35 cellular contexts compared by ENCODE assay signal in genomic region chr6:107932580-107932979, GRCh38.
"Had no signal": no experiment of that assay in that cellular context is flagged by ENCODE, and none has a peak within 500 bp of the region (broad histone marks: within the 10 kb centered on the region; RNA-seq: fewer than 3 reads in every experiment).

No MANE protein-coding gene starts in this region.

- H3K4me1 Mint-ChIP-seq: WTC11 had no signal

- H3K4me3 Mint-ChIP-seq: activated CD4-positive, alpha-beta T cell treated with anti-CD3 and anti-CD28 coated beads for 36 hours; activated CD4-positive, alpha-beta T cell treated with anti-CD3 and anti-CD28 coated beads, Interleukin-2, amount 10 ng/mL, durations not matched to agents 7 days and 5 days; activated naive CD4-positive, alpha-beta T cell treated with anti-CD3 and anti-CD28 coated beads, Interleukin-2, amount 50 U/mL, for 24 hours; activated naive CD8-positive, alpha-beta T cell treated with anti-CD3 and anti-CD28 coated beads, Interleukin-2, amount 10 ng/mL, durations not matched to agents 7 days and 5 days; central memory CD8-positive, alpha-beta T cell; T-helper 1 cell treated with Interleukin-12 subunit alpha and Interleukin-12 subunit beta and Interleukin-4 antibody, amounts not matched to agents 30 μg/mL and 1 μg/mL, for 36 hours; T-helper 2 cell treated with Interferon-gamma antibody and Interleukin-4, amounts not matched to agents 5 μg/mL and 100 μg/mL, for 36 hours; WTC11 had no signal

- H3K27ac ChIP-seq: ascending aorta, cardiac muscle cell, Peyer's patch, SJSA1 had no signal

- ATAC-seq: activated CD4-positive, alpha-beta T cell treated with anti-CD3 and anti-CD28 coated beads for 36 hours; activated CD4-positive, CD25-positive, alpha-beta regulatory T cell treated with anti-CD3 and anti-CD28 coated beads, Interleukin-2, amount 50 U/mL, for 24 hours; PC-3; WTC11 had no signal

- H3K27ac Mint-ChIP-seq: activated CD4-positive, alpha-beta T cell treated with anti-CD3 and anti-CD28 coated beads for 36 hours; activated CD4-positive, alpha-beta T cell treated with anti-CD3 and anti-CD28 coated beads, Interleukin-2, amount 10 ng/mL, durations not matched to agents 7 days and 5 days; activated naive CD4-positive, alpha-beta T cell treated with anti-CD3 and anti-CD28 coated beads, Interleukin-2, amount 50 U/mL, for 24 hours; activated naive CD8-positive, alpha-beta T cell treated with anti-CD3 and anti-CD28 coated beads, Interleukin-2, amount 10 ng/mL, durations not matched to agents 7 days and 5 days; activated T-helper 2 cell treated with anti-CD3 and anti-CD28 coated beads, Interferon-gamma antibody, Interleukin-2, Interleukin-4, amounts not matched to agents 10 μg/mL and 5 μg/mL and 100 μg/mL, durations not matched to agents 14 hours and 24 hours and 36 hours; T-helper 1 cell treated with Interleukin-12 subunit alpha and Interleukin-12 subunit beta and Interleukin-4 antibody, amounts not matched to agents 30 μg/mL and 1 μg/mL, for 36 hours; T-helper 2 cell treated with Interferon-gamma antibody and Interleukin-4, amounts not matched to agents 5 μg/mL and 100 μg/mL, for 36 hours; WTC11 had no signal

- H3K36me3 ChIP-seq: cardiac muscle cell had no signal

- H3K27me3 Mint-ChIP-seq: activated CD4-positive, alpha-beta T cell treated with anti-CD3 and anti-CD28 coated beads for 36 hours; activated CD4-positive, alpha-beta T cell treated with anti-CD3 and anti-CD28 coated beads, Interleukin-2, amount 10 ng/mL, durations not matched to agents 7 days and 5 days; activated naive CD4-positive, alpha-beta T cell treated with anti-CD3 and anti-CD28 coated beads, Interleukin-2, amount 50 U/mL, for 24 hours; activated naive CD8-positive, alpha-beta T cell treated with anti-CD3 and anti-CD28 coated beads, Interleukin-2, amount 10 ng/mL, durations not matched to agents 7 days and 5 days; central memory CD8-positive, alpha-beta T cell had no signal

- H3K4me2 ChIP-seq: SK-N-SH had no signal

- DNase-seq: activated CD4-positive, alpha-beta T cell treated with anti-CD3 and anti-CD28 coated beads for 36 hours; activated CD4-positive, alpha-beta T cell treated with anti-CD3 and anti-CD28 coated beads, Interleukin-2, amount 10 ng/mL, durations not matched to agents 7 days and 5 days; activated CD4-positive, alpha-beta T cell treated with anti-CD3 and anti-CD28 coated beads, Interleukin-2, amount 50 U/mL, for 48 hours; activated CD8-positive, alpha-beta memory T cell treated with anti-CD3 and anti-CD28 coated beads, Interleukin-2, amount 50 U/mL, for 4 hours; activated gamma-delta T cell; activated naive CD4-positive, alpha-beta T cell treated with Interleukin-2 at 50 U/mL for 16 hours; activated naive CD8-positive, alpha-beta T cell treated with anti-CD3 and anti-CD28 coated beads, Interleukin-2, amount 10 ng/mL, durations not matched to agents 7 days and 5 days; activated T-cell treated with anti-CD3 and anti-CD28 coated beads for 4 hours; activated T-cell treated with anti-CD3 and anti-CD28 coated beads, Interleukin-2, amount 50 U/mL, for 48 hours; amygdala; Kasumi-1; KG1; MG63; MV-4-11; NCI-H1092; NCI-H1436 treated with DMSO at 0.1 percent for 48 hours; NCI-H1694 treated with DMSO at 0.1 percent for 48 hours; NCI-H345; NK-92 treated with Interleukin-12 subunit alpha and Interleukin-12 subunit beta, amount 100 ng/mL, for 24 hours; PC-3; Peyer's patch; RPMI8226; SHP77 treated with DMSO at 0.1 percent for 48 hours; SK-N-SH had no signal

- H3K9me3 Mint-ChIP-seq: activated naive CD4-positive, alpha-beta T cell treated with anti-CD3 and anti-CD28 coated beads, Interleukin-2, amount 50 U/mL, for 24 hours had no signal

- H3K4me1 ChIP-seq: ascending aorta, Peyer's patch, SJSA1 had no signal

- H3K9ac ChIP-seq: SK-N-SH had no signal

- FAIRE-seq: TTC549 had no signal

- H3K27me3 ChIP-seq: ascending aorta, cardiac muscle cell, MG63, Peyer's patch, SJSA1 had no signal

- H3K9me3 ChIP-seq: SJSA1, SK-N-SH had no signal

- H3K4me3 ChIP-seq: ascending aorta, cardiac muscle cell, MG63, Peyer's patch, SJSA1 had no signal
